21 cellular contexts compared by ENCODE assay signal in the genomic region with DNA sequence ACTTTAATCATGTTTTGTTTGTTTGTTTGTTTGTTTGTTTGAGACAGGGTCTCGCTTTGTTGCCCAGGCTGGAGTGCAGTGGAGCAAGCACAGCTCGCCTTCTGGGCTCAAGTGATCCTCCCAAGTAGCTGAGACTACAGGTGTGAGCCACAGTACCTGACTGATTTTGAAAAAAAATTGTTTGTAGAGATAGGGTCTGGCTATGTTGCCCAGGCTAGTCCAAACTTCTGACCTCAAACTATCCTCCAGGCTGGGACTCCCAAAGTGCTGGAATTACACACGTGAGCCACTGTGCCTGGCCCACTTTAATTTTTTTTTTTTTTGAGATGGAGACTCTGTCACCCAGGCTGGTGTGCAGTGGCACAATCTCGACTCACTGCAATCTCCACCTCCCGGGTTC.
DNase-seq lines count a peak whose midpoint lies in the region; ATAC-seq and TF ChIP-seq lines count a peak whose summit lies in the region.
"Had no signal": no experiment of that assay in that cellular context is flagged by ENCODE, and none has a peak within 500 bp of the region (broad histone marks: within the 10 kb centered on the region; RNA-seq: fewer than 3 reads in every experiment).

No MANE protein-coding gene starts in this region.

- DNase-seq in CD4-positive, alpha-beta T cell = no peak
- DNase-seq in T-helper 17 cell (no peak), mesenteric fat pad (ENCODE audit: low spot score) (peak; percentile 22), NCI-H1417 treated with DMSO at 0.1 percent for 48 hours (lab: John Stamatoyannopoulos, UW) (no peak), esophagus muscularis mucosa (ENCODE audit: extremely low spot score) (no peak), left lung (no peak)
- DNase-seq: anterior cingulate cortex, C1 segment of cervical spinal cord, islet precursor cell, NCI-H1694, NCI-H2171 treated with DMSO at 0.1 percent for 48 hours, NCI-H524 treated with DMSO at 0.1 percent for 48 hours, nephron progenitor cell, ovary, SJCRH30, stomach, trophoblast cell had no signal

- H3K4me1 Mint-ChIP-seq in CD4-positive, alpha-beta T cell (ENCODE audit: low read depth) = peaks cover 73% of the 10 kb centered on the region
- peaks cover 26% of the 10 kb centered on the region for H3K4me1 Mint-ChIP-seq in T-helper 17 cell

- peaks cover 19 to 48% (median 31%) of the 10 kb centered on the region in 10 experiments for H3K4me1 ChIP-seq in BLaER1 treated with 17β-estradiol and CSF1 and Interleukin-3, amounts not matched to agents 10 nM and 100 nM
- H3K4me1 ChIP-seq in esophagus muscularis mucosa (peaks cover 0 to 3% (median 0%) of the 10 kb centered on the region in 4 donors), left lung (peaks cover 3 to 19% of the 10 kb centered on the region in 2 donors)
- H3K4me1 ChIP-seq: stomach had no signal

- H3K27me3 ChIP-seq in BLaER1 treated with 17β-estradiol and CSF1 and Interleukin-3, amounts not matched to agents 10 nM and 100 nM = no peaks in the 10 kb centered on the region
- no peaks in the 10 kb centered on the region for H3K27me3 ChIP-seq in CD4-positive, alpha-beta T cell (ENCODE audit: control insufficient read depth, insufficient read depth, low read length)
- peaks cover 0 to 24% (median 1%) of the 10 kb centered on the region in 4 donors for H3K27me3 ChIP-seq in esophagus muscularis mucosa
- H3K27me3 ChIP-seq in left lung = no peaks in the 10 kb centered on the region
- H3K27me3 ChIP-seq: ovary, Peyer's patch, SJCRH30 had no signal

- H3K27me3 Mint-ChIP-seq in CD4-positive, alpha-beta T cell = no peaks in the 10 kb centered on the region
- no peaks in the 10 kb centered on the region for H3K27me3 Mint-ChIP-seq in T-helper 17 cell

- peak overlapping the region; percentile 93 for H3K27ac Mint-ChIP-seq in CD4-positive, alpha-beta T cell
- H3K27ac Mint-ChIP-seq in T-helper 17 cell = peak overlapping the region; percentile 90
- H3K27ac Mint-ChIP-seq: nephron progenitor cell had no signal

- CTCF ChIA-PET in CD4-positive, alpha-beta T cell (lab: Charles Lee) = interaction anchor here (1.6 kb wide), 1 partner anchor 31 kb away, joined by 6 read pairs; no protein-coding TSS in a partner anchor

- no peak for TF ChIP-seq EP300 in esophagus muscularis mucosa (IDR thresholded peaks at IDR 0.05)

- no peaks in the 10 kb centered on the region for H3K36me3 Mint-ChIP-seq in CD4-positive, alpha-beta T cell (ENCODE audit: low read depth)
- no peaks in the 10 kb centered on the region for H3K36me3 Mint-ChIP-seq in T-helper 17 cell (ENCODE audit: low read depth)

- peaks cover 2% of the 10 kb centered on the region for H3K9me3 Mint-ChIP-seq in CD4-positive, alpha-beta T cell
- H3K9me3 Mint-ChIP-seq: nephron progenitor cell had no signal

- no peak for ATAC-seq in CD4-positive, alpha-beta T cell (ENCODE audit: poor library complexity)
- ATAC-seq in T-helper 17 cell (no peak), left lung (no peak)
- ATAC-seq: activated CD4-positive, CD25-positive, alpha-beta regulatory T cell treated with anti-CD3 and anti-CD28 coated beads, Interleukin-2, amount 50 U/mL, for 24 hours had no signal

- H3K4me2 ChIP-seq in BLaER1 treated with 17β-estradiol and CSF1 and Interleukin-3, amounts not matched to agents 10 nM and 100 nM = peak overlapping the region in 8 of 11 experiments; percentile 49 to 88 (median 68); a peak in 14 of 22 replicates

- no peaks in the 10 kb centered on the region for H3K9me3 ChIP-seq in BLaER1 treated with 17β-estradiol and CSF1 and Interleukin-3, amounts not matched to agents 10 nM and 100 nM (replicated peaks in 1 of 11)
- no peaks in the 10 kb centered on the region for H3K9me3 ChIP-seq in CD4-positive, alpha-beta T cell (ENCODE audit: control insufficient read depth, low read length)
- H3K9me3 ChIP-seq in T-helper 17 cell (ENCODE audit: control insufficient read depth, low read length, poor library complexity, severe bottlenecking) = no peaks in the 10 kb centered on the region
- H3K9me3 ChIP-seq in esophagus muscularis mucosa = no peaks in the 10 kb centered on the region
- no peaks in the 10 kb centered on the region for H3K9me3 ChIP-seq in left lung
- H3K9me3 ChIP-seq: ovary, Peyer's patch, SJCRH30, stomach had no signal

- peak overlapping the region; percentile 21 for H3K4me3 Mint-ChIP-seq in CD4-positive, alpha-beta T cell
- H3K4me3 Mint-ChIP-seq in T-helper 17 cell = peak overlapping the region; percentile 84
- H3K4me3 Mint-ChIP-seq: nephron progenitor cell had no signal

- H3K36me3 ChIP-seq in BLaER1 treated with 17β-estradiol and CSF1 and Interleukin-3, amounts not matched to agents 10 nM and 100 nM = no peaks in the 10 kb centered on the region
- no peaks in the 10 kb centered on the region for H3K36me3 ChIP-seq in esophagus muscularis mucosa
- no peaks in the 10 kb centered on the region for H3K36me3 ChIP-seq in left lung
- H3K36me3 ChIP-seq: ovary, Peyer's patch, SJCRH30, stomach had no signal

- peak overlapping the region in 2 of 11 experiments; percentile 22 to 34; a peak in 1 of 22 replicates for H3K27ac ChIP-seq in BLaER1 treated with 17β-estradiol and CSF1 and Interleukin-3, amounts not matched to agents 10 nM and 100 nM
- H3K27ac ChIP-seq in CD4-positive, alpha-beta T cell (ENCODE audit: low read depth, low read length) = peak overlapping the region; percentile 74
- no peak overlapping the region for H3K27ac ChIP-seq in esophagus muscularis mucosa (replicated peaks in 1 of 4)
- peak overlapping the region in 1 of 2 donors; percentile 21 for H3K27ac ChIP-seq in left lung
- H3K27ac ChIP-seq: ovary, SJCRH30, stomach had no signal

- H3K9ac ChIP-seq in BLaER1 treated with 17β-estradiol and CSF1 and Interleukin-3, amounts not matched to agents 10 nM and 100 nM = no peak overlapping the region

- TF ChIP-seq CTCF in CD4-positive, alpha-beta T cell (IDR thresholded peaks at IDR 0.05) = no peak
- no peak for TF ChIP-seq CTCF in esophagus muscularis mucosa (IDR thresholded peaks at IDR 0.05)
- no peak for TF ChIP-seq CTCF in left lung (IDR thresholded peaks at IDR 0.05)

- 94% methylated on average over 5 of the region's 5 CpGs for WGBS in esophagus muscularis mucosa

- intact Hi-C loops in CD4-positive, alpha-beta T cell (cut with DNase I, micrococcal nuclease) = no loop called here
- intact Hi-C loops in esophagus muscularis mucosa (cut with DNase I) (no loop called here), left lung (cut with DNase I) (no loop called here)

- H4K20me1 ChIP-seq in BLaER1 treated with 17β-estradiol and CSF1 and Interleukin-3, amounts not matched to agents 10 nM and 100 nM = no peaks in the 10 kb centered on the region

- TF ChIP-seq POLR2A in esophagus muscularis mucosa (IDR thresholded peaks at IDR 0.05; ENCODE audit: low read depth) = no peak

- no peak overlapping the region for H3K4me3 ChIP-seq in BLaER1 treated with 17β-estradiol and CSF1 and Interleukin-3, amounts not matched to agents 10 nM and 100 nM
- H3K4me3 ChIP-seq in esophagus muscularis mucosa (no peak overlapping the region), left lung (no peak overlapping the region)
- H3K4me3 ChIP-seq: ovary, Peyer's patch, SJCRH30, skin epidermis, stomach had no signal

- POLR2A ChIA-PET in CD4-positive, alpha-beta T cell (lab: Charles Lee) = interaction anchor here (1.0 to 3.7 kb wide), 3 partner anchors 10 to 167 kb away, joined by 3 to 45 read pairs (median 10); a partner anchor contains a TSS
